In genomic region chr9:136917902-136918301, GRCh38 we compare ENCODE assay signal across 18 cellular contexts. TPM values are rescaled to one million over a fixed set of nuclear protein-coding genes. Genes with fewer than 3 reads are reported as not detected.
DNase-seq lines count a peak whose midpoint lies in the region; ATAC-seq and TF ChIP-seq lines count a peak whose summit lies in the region.
"Had no signal": no experiment of that assay in that cellular context is flagged by ENCODE, and none has a peak within 500 bp of the region (broad histone marks: within the 10 kb centered on the region; RNA-seq: fewer than 3 reads in every experiment).

No MANE protein-coding gene starts in this region.

- POLR2A ChIA-PET in RWPE1 (lab: Yijun Ruan, JAX; ENCODE audit: low non-redundant PET), result no interaction called here

- H3K27me3 ChIP-seq in osteoblast (ENCODE audit: insufficient read depth, low read length), result no peaks in the 10 kb centered on the region
- no peaks in the 10 kb centered on the region for H3K27me3 ChIP-seq in colonic mucosa

- H3K9me3 Mint-ChIP-seq in activated T-cell treated with anti-CD3 and anti-CD28 coated beads, Interleukin-2, amount 50 U/mL, for 72 hours, result no peaks in the 10 kb centered on the region
- H3K9me3 Mint-ChIP-seq in central memory CD8-positive, alpha-beta T cell, result no peaks in the 10 kb centered on the region
- H3K9me3 Mint-ChIP-seq: CD14-positive monocyte; CD8-positive, alpha-beta T cell; HFFc6 had no signal

- H3K4me3 Mint-ChIP-seq in activated T-cell treated with anti-CD3 and anti-CD28 coated beads, Interleukin-2, amount 50 U/mL, for 72 hours, result no peak overlapping the region
- H3K4me3 Mint-ChIP-seq in central memory CD8-positive, alpha-beta T cell, result no peak overlapping the region
- H3K4me3 Mint-ChIP-seq: CD14-positive monocyte; CD8-positive, alpha-beta T cell; HFFc6 had no signal

- H3K27me3 Mint-ChIP-seq in activated T-cell treated with anti-CD3 and anti-CD28 coated beads, Interleukin-2, amount 50 U/mL, for 72 hours (ENCODE audit: low read depth), result no peaks in the 10 kb centered on the region
- H3K27me3 Mint-ChIP-seq in central memory CD8-positive, alpha-beta T cell, result no peaks in the 10 kb centered on the region

- CTCF ChIA-PET in RWPE1 (lab: Yijun Ruan, JAX), result interaction anchor here (0.6 to 0.7 kb wide), 2 partner anchors 58 to 59 kb away, joined by 3 read pairs; no protein-coding TSS in a partner anchor

- H3K9ac ChIP-seq in colonic mucosa (ENCODE audit: low read depth in 2 of 2, low read length in 2 of 2), result no peak overlapping the region

- H3K4me1 Mint-ChIP-seq in activated T-cell treated with anti-CD3 and anti-CD28 coated beads, Interleukin-2, amount 50 U/mL, for 72 hours (ENCODE audit: low read depth), result peaks cover 10% of the 10 kb centered on the region
- H3K4me1 Mint-ChIP-seq in central memory CD8-positive, alpha-beta T cell, result peaks cover 17% of the 10 kb centered on the region
- H3K4me1 Mint-ChIP-seq: CD14-positive monocyte had no signal

- H3K36me3 Mint-ChIP-seq in activated T-cell treated with anti-CD3 and anti-CD28 coated beads, Interleukin-2, amount 50 U/mL, for 72 hours (ENCODE audit: insufficient read depth in 2 of 2), result peaks cover 15 to 35% of the 10 kb centered on the region in 2 donors
- H3K36me3 Mint-ChIP-seq in central memory CD8-positive, alpha-beta T cell (ENCODE audit: insufficient read depth), result peaks cover 34% of the 10 kb centered on the region

- H3K27ac ChIP-seq in RWPE1 (peak overlapping the region; percentile 9; the same call in 1 of the 2 replicates), osteoblast (ENCODE audit: low read depth, low read length) (no peak overlapping the region), colonic mucosa (no peak overlapping the region)
- H3K27ac ChIP-seq: A549, HL-60 had no signal

- ATAC-seq in activated T-cell treated with anti-CD3 and anti-CD28 coated beads, Interleukin-2, amount 50 U/mL, for 72 hours (replicated peaks in 1 of 2), result no peak
- ATAC-seq in central memory CD8-positive, alpha-beta T cell (replicated peaks; ENCODE audit: extremely low read depth, poor library complexity, severe bottlenecking), result no peak
- no peak for ATAC-seq in HG02610 (IDR thresholded peaks at IDR 0.05; ENCODE audit: unreplicated experiment)
- ATAC-seq: A549; CD8-positive, alpha-beta T cell had no signal

- H3K4me1 ChIP-seq in osteoblast (ENCODE audit: insufficient read depth, low read length) (no peaks in the 10 kb centered on the region), colonic mucosa (no peaks in the 10 kb centered on the region)
- H3K4me1 ChIP-seq: Caco-2, HAP-1 had no signal

- H3K4me3 ChIP-seq in osteoblast (ENCODE audit: insufficient read depth, low read length), result no peak overlapping the region
- H3K4me3 ChIP-seq in colonic mucosa, result no peak overlapping the region
- H3K4me3 ChIP-seq: A549, HAP-1 had no signal

- peaks cover 3% of the 10 kb centered on the region for H4K20me1 ChIP-seq in osteoblast (ENCODE audit: insufficient read depth, low read length)

- H3K36me3 ChIP-seq in osteoblast (ENCODE audit: insufficient read depth, low read length) (peaks cover 35% of the 10 kb centered on the region), colonic mucosa (peaks cover 22% of the 10 kb centered on the region)

- H3K9me3 ChIP-seq in osteoblast (ENCODE audit: low read depth, low read length) (no peaks in the 10 kb centered on the region), colonic mucosa (no peaks in the 10 kb centered on the region)
- H3K9me3 ChIP-seq: A549, Caco-2, HAP-1 had no signal

- TF ChIP-seq CTCF in RWPE1 (conservative IDR thresholded peaks at IDR 0.05; ENCODE audit: low read depth) (no peak), osteoblast (IDR thresholded peaks at IDR 0.05; ENCODE audit: extremely low read depth, low read depth, low read length) (no peak), colonic mucosa (IDR thresholded peaks at IDR 0.05) (no peak)

- no peak overlapping the region for H3K4me2 ChIP-seq in osteoblast (ENCODE audit: insufficient read depth, low read length)
- H3K4me2 ChIP-seq: A549 had no signal

- H2AFZ ChIP-seq in osteoblast (ENCODE audit: low read length), result no peak overlapping the region

- no peaks in the 10 kb centered on the region for H3K79me2 ChIP-seq in osteoblast (ENCODE audit: insufficient read depth, low read length)

- no peak for DNase-seq in activated T-cell treated with anti-CD3 and anti-CD28 coated beads, Interleukin-2, amount 50 U/mL, for 72 hours
- DNase-seq in activated T-cell treated with anti-CD3 and anti-CD28 coated beads for 4 hours (no peak), RWPE1 (ENCODE audit: low spot score) (no peak), osteoblast (ENCODE audit: insufficient read length, low spot score, missing footprints) (peak; percentile 46), colonic mucosa (no peak)
- DNase-seq in central memory CD8-positive, alpha-beta T cell (ENCODE audit: low spot score in 2 of 2), result no peak
- no peak for DNase-seq in activated CD4-positive, CD25-positive, alpha-beta regulatory T cell (lab: John Stamatoyannopoulos, UW)
- DNase-seq: Caco-2; CD8-positive, alpha-beta T cell; DND-41; GDM1; GOT3; HFFc6 had no signal

- peak overlapping the region; percentile 59 for H3K27ac Mint-ChIP-seq in activated T-cell treated with anti-CD3 and anti-CD28 coated beads, Interleukin-2, amount 50 U/mL, for 72 hours
- peak overlapping the region; percentile 83 for H3K27ac Mint-ChIP-seq in central memory CD8-positive, alpha-beta T cell (ENCODE audit: low read depth)
- H3K27ac Mint-ChIP-seq: CD8-positive, alpha-beta T cell; HFFc6 had no signal

- intact Hi-C loops in colonic mucosa (cut with DNase I), result no loop called here

RNA-seq across cellular contexts. Expression of gene FBXW5, which starts 26.6 kb away (rescaled TPM):
- 10 to 100 TPM; 67.7 to 74.9 TPM for total RNA-seq in activated T-cell treated with anti-CD3 and anti-CD28 coated beads, Interleukin-2, amount 50 U/mL, for 72 hours
- total RNA-seq in osteoblast, result 143 and 157 TPM in 2 replicates
- total RNA-seq in colonic mucosa, result 100 to 1,000 TPM; 162 to 174 TPM

RNA-seq across cellular contexts. Expression of gene C8G, which starts 27.1 kb away (rescaled TPM):
- total RNA-seq in activated T-cell treated with anti-CD3 and anti-CD28 coated beads, Interleukin-2, amount 50 U/mL, for 72 hours, result 1 to 10 TPM; 2.6 to 3.4 TPM
- total RNA-seq in osteoblast (1.2 TPM in 1 of 2 replicates, not detected in the other), colonic mucosa (10 to 100 TPM in 1 of 2 donors, 1 to 10 TPM in 1; 5.3 to 11.9 TPM)
- total RNA-seq: CD8-positive, alpha-beta T cell had no signal

RNA-seq across cellular contexts. Expression of gene TRAF2, which starts 31.6 kb away (rescaled TPM):
- total RNA-seq in activated T-cell treated with anti-CD3 and anti-CD28 coated beads, Interleukin-2, amount 50 U/mL, for 72 hours, result 10 to 100 TPM; 53.5 to 73.3 TPM
- total RNA-seq in osteoblast (6.2 and 6.8 TPM in 2 replicates), colonic mucosa (10 to 100 TPM; 22.4 to 50.6 TPM)

RNA-seq across cellular contexts. Expression of gene LCN12, which starts 34.2 kb away (rescaled TPM):
- 1 to 10 TPM; 1.0 to 1.4 TPM for total RNA-seq in activated T-cell treated with anti-CD3 and anti-CD28 coated beads, Interleukin-2, amount 50 U/mL, for 72 hours
- total RNA-seq in osteoblast (not detected in 2 replicates), colonic mucosa (1 to 10 TPM; 6.5 to 8.6 TPM)

RNA-seq across cellular contexts. Expression of gene EDF1, which starts 51.8 kb away (rescaled TPM):
- 100 to 1,000 TPM; 254 to 267 TPM for total RNA-seq in activated T-cell treated with anti-CD3 and anti-CD28 coated beads, Interleukin-2, amount 50 U/mL, for 72 hours
- total RNA-seq in osteoblast (126 and 173 TPM in 2 replicates), colonic mucosa (100 to 1,000 TPM; 442 to 494 TPM)
